1 cellular context compared by ENCODE assay signal in genomic region chr19:12195501-12195860, GRCh38.
TF ChIP-seq lines count a peak whose summit lies in the region.

No MANE protein-coding gene starts in this region.

TF ChIP-seq in neural cell, 6 proteins besides CTCF, POLR2A, EP300 and RAD21 (continued from another document):
- TF ChIP-seq SMC3 (conservative IDR thresholded peaks at IDR 0.05; ENCODE audit: poor library complexity) (no peak), EZH2 (IDR thresholded peaks at IDR 0.05; ENCODE audit: borderline replicate concordance, insufficient read depth, low read length, poor library complexity, severe bottlenecking) (no peak), MXI1 (conservative IDR thresholded peaks at IDR 0.05; ENCODE audit: poor library complexity, severe bottlenecking) (no peak), POLR2AphosphoS5 (IDR thresholded peaks at IDR 0.05) (no peak), TAF1 (IDR thresholded peaks at IDR 0.05; ENCODE audit: low read depth) (no peak)
TF ChIP-seq in neural cell: peak in this region for 0.
